Comparison of ENCODE assay signal across 1 cellular context in the genomic region with DNA sequence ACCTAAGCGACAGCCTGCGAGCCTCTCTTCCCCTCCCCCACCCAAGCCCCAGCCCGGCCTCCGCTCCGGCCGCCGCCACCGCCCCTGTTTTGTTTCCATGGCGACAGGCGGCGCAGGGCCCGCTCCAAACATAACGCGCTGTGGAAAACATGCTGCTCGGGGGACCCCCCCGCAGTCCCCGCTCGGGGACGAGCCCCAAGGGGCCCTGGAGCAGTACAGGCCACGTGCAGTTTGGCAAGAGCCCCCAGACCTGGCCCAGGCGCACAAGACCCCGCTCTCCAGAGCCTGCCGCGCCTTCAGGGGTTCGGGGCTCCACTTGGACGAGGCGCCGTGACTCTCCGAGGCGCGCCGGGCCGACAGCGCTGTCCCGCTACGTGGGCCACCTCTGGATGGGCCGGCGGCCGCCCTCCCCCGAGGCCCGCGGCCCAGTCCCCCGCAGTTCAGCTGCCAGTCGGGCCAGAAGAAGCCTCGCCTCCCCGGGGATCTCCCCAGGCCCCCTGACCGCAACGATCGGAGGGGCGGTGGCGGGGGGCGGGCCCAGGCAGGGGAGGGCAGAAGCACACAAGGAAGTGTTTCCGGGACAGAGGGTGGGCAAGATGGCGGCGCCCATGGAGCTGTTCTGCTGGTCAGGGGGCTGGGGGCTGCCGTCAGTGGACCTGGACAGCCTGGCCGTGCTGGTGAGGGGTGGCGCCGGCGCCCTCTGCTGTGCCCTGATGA.
TF ChIP-seq lines count a peak whose summit lies in the region.

A gene with protein sequence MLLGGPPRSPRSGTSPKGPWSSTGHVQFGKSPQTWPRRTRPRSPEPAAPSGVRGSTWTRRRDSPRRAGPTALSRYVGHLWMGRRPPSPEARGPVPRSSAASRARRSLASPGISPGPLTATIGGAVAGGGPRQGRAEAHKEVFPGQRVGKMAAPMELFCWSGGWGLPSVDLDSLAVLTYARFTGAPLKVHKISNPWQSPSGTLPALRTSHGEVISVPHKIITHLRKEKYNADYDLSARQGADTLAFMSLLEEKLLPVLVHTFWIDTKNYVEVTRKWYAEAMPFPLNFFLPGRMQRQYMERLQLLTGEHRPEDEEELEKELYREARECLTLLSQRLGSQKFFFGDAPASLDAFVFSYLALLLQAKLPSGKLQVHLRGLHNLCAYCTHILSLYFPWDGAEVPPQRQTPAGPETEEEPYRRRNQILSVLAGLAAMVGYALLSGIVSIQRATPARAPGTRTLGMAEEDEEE (plus strand): TSS at position 40 of the 717 bp plus-strand sequence. CDS start 110 bp downstream, at position 150.

TF ChIP-seq in HepG2, 621 proteins besides CTCF, POLR2A, EP300 and RAD21 (continued from another document and continues in another):
- TF ChIP-seq, protein P1, sequence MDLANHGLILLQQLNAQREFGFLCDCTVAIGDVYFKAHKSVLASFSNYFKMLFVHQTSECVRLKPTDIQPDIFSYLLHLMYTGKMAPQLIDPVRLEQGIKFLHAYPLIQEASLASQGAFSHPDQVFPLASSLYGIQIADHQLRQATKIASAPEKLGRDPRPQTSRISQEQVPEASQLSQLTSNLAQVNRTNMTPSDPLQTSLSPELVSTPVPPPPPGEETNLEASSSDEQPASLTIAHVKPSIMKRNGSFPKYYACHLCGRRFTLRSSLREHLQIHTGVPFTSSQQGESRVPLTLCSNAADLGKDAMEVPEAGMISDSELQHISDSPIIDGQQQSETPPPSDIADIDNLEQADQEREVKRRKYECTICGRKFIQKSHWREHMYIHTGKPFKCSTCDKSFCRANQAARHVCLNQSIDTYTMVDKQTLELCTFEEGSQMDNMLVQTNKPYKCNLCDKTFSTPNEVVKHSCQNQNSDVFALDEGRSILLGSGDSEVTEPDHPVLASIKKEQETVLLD (CRISPR knock-in tag; IDR thresholded peaks at IDR 0.05; ENCODE audit: low read depth): 0 out of 2 replicates have a peak, but pooled peaks have one; percentile 58
- no peak for TF ChIP-seq MED13 (CRISPR knock-in tag; IDR thresholded peaks at IDR 0.05)
- no peak for TF ChIP-seq ZNF562 (CRISPR knock-in tag; IDR thresholded peaks at IDR 0.05; ENCODE audit: borderline replicate concordance)
- TF ChIP-seq NR1H2 (CRISPR knock-in tag; IDR thresholded peaks at IDR 0.05; ENCODE audit: borderline replicate concordance, low read depth): 0 out of 2 replicates have a peak, but pooled peaks have one; percentile 12
- no peak for TF ChIP-seq FOXA3 (CRISPR knock-in tag; IDR thresholded peaks at IDR 0.05)
- TF ChIP-seq MEF2D (CRISPR knock-in tag; IDR thresholded peaks at IDR 0.05): no peak
- no peak for TF ChIP-seq PITX1 (CRISPR knock-in tag; IDR thresholded peaks at IDR 0.05)
- TF ChIP-seq ZNF570 (CRISPR knock-in tag; IDR thresholded peaks at IDR 0.05; ENCODE audit: borderline replicate concordance): no peak
- TF ChIP-seq ZNF530 (CRISPR knock-in tag; IDR thresholded peaks at IDR 0.05; ENCODE audit: low read depth): no peak
- no peak for TF ChIP-seq ZSCAN21 (CRISPR knock-in tag; IDR thresholded peaks at IDR 0.05; ENCODE audit: borderline replicate concordance)
- peak; percentile 77 for TF ChIP-seq HNRNPK (IDR thresholded peaks at IDR 0.05; ENCODE audit: low read depth, low read length, poor library complexity, severe bottlenecking)
- TF ChIP-seq MEIS1 (CRISPR knock-in tag; IDR thresholded peaks at IDR 0.05; ENCODE audit: borderline replicate concordance): no peak
- no peak for TF ChIP-seq MAFG (CRISPR knock-in tag; IDR thresholded peaks at IDR 0.05)
- TF ChIP-seq, protein P2, sequence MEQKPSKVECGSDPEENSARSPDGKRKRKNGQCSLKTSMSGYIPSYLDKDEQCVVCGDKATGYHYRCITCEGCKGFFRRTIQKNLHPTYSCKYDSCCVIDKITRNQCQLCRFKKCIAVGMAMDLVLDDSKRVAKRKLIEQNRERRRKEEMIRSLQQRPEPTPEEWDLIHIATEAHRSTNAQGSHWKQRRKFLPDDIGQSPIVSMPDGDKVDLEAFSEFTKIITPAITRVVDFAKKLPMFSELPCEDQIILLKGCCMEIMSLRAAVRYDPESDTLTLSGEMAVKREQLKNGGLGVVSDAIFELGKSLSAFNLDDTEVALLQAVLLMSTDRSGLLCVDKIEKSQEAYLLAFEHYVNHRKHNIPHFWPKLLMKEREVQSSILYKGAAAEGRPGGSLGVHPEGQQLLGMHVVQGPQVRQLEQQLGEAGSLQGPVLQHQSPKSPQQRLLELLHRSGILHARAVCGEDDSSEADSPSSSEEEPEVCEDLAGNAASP (CRISPR knock-in tag; IDR thresholded peaks at IDR 0.05; ENCODE audit: borderline replicate concordance): no peak; the same call in 1 of the 2 replicates
- TF ChIP-seq ZNF749 (CRISPR knock-in tag; IDR thresholded peaks at IDR 0.05; ENCODE audit: borderline replicate concordance): no peak
- 0 out of 2 replicates have a peak, but pooled peaks have one; percentile 42 for TF ChIP-seq DNMT1 (CRISPR knock-in tag; IDR thresholded peaks at IDR 0.05)
- no peak for TF ChIP-seq ZNF777 (CRISPR knock-in tag; IDR thresholded peaks at IDR 0.05)
- TF ChIP-seq ZNF383 (CRISPR knock-in tag; IDR thresholded peaks at IDR 0.05; ENCODE audit: borderline replicate concordance): no peak
- TF ChIP-seq, protein P3, sequence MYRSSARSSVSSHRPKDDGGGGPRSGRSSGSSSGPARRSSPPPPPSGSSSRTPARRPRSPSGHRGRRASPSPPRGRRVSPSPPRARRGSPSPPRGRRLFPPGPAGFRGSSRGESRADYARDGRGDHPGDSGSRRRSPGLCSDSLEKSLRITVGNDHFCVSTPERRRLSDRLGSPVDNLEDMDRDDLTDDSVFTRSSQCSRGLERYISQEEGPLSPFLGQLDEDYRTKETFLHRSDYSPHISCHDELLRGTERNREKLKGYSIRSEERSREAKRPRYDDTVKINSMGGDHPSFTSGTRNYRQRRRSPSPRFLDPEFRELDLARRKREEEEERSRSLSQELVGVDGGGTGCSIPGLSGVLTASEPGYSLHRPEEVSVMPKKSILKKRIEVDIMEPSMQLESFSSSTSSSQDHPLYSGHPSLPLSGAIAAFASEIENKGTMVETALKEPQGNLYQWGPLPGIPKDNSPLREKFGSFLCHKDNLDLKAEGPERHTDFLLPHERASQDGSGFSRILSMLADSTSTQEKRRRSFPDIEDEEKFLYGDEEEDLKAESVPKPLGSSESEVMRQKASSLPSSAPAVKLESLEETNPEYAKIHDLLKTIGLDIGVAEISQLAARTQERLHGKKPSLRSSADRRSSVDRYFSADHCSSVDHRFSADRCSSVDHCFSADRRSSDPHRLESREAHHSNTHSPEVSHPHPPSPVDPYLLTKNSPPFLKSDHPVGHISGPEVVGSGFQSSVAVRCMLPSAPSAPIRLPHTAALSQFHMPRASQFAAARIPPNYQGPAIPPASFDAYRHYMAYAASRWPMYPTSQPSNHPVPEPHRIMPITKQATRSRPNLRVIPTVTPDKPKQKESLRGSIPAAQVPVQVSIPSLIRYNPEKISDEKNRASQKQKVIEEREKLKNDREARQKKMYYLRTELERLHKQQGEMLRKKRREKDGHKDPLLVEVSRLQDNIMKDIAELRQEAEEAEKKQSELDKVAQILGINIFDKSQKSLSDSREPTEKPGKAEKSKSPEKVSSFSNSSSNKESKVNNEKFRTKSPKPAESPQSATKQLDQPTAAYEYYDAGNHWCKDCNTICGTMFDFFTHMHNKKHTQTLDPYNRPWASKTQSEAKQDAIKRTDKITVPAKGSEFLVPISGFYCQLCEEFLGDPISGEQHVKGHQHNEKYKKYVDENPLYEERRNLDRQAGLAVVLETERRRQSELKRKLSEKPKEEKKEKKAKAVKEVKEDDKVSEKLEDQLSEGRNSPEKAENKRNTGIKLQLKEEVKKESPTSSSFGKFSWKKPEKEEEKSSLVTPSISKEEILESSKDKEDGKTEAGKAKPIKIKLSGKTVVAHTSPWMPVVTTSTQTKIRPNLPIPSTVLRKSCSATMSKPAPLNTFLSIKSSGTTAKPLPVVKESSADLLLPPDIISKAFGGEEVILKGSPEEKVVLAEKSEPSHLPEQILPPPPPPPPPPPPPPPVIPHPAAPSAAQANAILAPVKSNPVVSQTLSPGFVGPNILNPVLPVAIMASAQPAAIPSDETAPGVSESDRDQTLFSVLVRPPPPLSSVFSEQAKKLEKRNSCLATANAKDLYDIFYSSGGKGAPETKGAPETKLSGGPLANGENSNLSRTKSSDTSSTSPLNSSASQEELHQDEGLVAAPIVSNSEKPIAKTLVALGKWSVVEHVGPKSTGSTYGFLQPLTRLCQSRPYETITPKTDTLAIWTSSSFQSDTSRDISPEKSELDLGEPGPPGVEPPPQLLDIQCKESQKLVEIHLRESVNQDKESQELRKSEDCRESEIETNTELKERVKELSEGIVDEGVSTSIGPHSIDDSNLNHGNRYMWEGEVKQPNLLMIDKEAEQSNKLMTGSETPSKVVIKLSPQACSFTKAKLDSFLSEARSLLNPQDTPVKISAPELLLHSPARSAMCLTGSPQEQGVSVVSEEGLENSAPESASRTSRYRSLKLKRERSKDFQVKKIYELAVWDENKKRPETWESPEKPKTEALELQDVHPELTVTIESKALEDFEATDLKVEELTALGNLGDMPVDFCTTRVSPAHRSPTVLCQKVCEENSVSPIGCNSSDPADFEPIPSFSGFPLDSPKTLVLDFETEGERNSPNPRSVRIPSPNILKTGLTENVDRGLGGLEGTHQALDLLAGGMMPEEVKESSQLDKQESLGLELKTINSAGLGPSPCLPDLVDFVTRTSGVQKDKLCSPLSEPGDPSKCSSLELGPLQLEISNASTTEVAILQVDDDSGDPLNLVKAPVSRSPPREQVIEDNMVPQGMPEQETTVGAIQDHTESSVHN (CRISPR knock-in tag; IDR thresholded peaks at IDR 0.05): no peak
- TF ChIP-seq MTF2 (CRISPR knock-in tag; IDR thresholded peaks at IDR 0.05; ENCODE audit: borderline replicate concordance): no peak
- TF ChIP-seq ZC3H4 (CRISPR knock-in tag; IDR thresholded peaks at IDR 0.05; ENCODE audit: borderline replicate concordance): no peak
- no peak for TF ChIP-seq RARG (CRISPR knock-in tag; IDR thresholded peaks at IDR 0.05; ENCODE audit: low read depth)
- TF ChIP-seq ZNF768 (CRISPR knock-in tag; IDR thresholded peaks at IDR 0.05): no peak
- TF ChIP-seq ZNF343 (CRISPR knock-in tag; IDR thresholded peaks at IDR 0.05): no peak
- TF ChIP-seq, protein P4, sequence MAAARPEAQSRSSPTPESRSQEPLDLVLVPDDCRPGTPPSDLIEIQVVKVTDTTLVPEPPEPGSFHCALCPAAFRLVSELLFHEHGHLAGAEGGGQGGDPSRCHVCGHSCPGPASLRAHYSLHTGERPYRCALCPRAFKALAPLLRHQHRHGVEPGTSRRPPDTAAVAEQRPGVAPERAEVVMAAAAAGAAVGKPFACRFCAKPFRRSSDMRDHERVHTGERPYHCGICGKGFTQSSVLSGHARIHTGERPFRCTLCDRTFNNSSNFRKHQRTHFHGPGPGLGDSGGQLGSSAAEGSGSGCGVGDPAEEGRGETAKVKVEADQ (CRISPR knock-in tag; IDR thresholded peaks at IDR 0.05; ENCODE audit: borderline replicate concordance): no peak
- TF ChIP-seq, protein P5, sequence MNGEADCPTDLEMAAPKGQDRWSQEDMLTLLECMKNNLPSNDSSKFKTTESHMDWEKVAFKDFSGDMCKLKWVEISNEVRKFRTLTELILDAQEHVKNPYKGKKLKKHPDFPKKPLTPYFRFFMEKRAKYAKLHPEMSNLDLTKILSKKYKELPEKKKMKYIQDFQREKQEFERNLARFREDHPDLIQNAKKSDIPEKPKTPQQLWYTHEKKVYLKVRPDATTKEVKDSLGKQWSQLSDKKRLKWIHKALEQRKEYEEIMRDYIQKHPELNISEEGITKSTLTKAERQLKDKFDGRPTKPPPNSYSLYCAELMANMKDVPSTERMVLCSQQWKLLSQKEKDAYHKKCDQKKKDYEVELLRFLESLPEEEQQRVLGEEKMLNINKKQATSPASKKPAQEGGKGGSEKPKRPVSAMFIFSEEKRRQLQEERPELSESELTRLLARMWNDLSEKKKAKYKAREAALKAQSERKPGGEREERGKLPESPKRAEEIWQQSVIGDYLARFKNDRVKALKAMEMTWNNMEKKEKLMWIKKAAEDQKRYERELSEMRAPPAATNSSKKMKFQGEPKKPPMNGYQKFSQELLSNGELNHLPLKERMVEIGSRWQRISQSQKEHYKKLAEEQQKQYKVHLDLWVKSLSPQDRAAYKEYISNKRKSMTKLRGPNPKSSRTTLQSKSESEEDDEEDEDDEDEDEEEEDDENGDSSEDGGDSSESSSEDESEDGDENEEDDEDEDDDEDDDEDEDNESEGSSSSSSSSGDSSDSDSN (CRISPR knock-in tag; IDR thresholded peaks at IDR 0.05): no peak; the same call in 1 of the 2 replicates
- TF ChIP-seq ZNF382 (CRISPR knock-in tag; IDR thresholded peaks at IDR 0.05; ENCODE audit: borderline replicate concordance): no peak
- TF ChIP-seq PAF1 (CRISPR knock-in tag; IDR thresholded peaks at IDR 0.05): no peak
- TF ChIP-seq KAT2B (IDR thresholded peaks at IDR 0.05; ENCODE audit: borderline replicate concordance, low read depth, low read length): no peak
- no peak for TF ChIP-seq ZNF660 (CRISPR knock-in tag; IDR thresholded peaks at IDR 0.05; ENCODE audit: borderline replicate concordance, low read depth)
- no peak for TF ChIP-seq ZNF44 (CRISPR knock-in tag; IDR thresholded peaks at IDR 0.05)
- TF ChIP-seq, protein P6, sequence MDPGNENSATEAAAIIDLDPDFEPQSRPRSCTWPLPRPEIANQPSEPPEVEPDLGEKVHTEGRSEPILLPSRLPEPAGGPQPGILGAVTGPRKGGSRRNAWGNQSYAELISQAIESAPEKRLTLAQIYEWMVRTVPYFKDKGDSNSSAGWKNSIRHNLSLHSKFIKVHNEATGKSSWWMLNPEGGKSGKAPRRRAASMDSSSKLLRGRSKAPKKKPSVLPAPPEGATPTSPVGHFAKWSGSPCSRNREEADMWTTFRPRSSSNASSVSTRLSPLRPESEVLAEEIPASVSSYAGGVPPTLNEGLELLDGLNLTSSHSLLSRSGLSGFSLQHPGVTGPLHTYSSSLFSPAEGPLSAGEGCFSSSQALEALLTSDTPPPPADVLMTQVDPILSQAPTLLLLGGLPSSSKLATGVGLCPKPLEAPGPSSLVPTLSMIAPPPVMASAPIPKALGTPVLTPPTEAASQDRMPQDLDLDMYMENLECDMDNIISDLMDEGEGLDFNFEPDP (CRISPR knock-in tag; conservative IDR thresholded peaks at IDR 0.05): no peak
- TF ChIP-seq ATM (IDR thresholded peaks at IDR 0.05; ENCODE audit: borderline replicate concordance): no peak
- TF ChIP-seq CCAR2 (optimal IDR thresholded peaks at IDR 0.05; ENCODE audit: low read depth, low read length): no peak
- TF ChIP-seq KDM2A (CRISPR knock-in tag; IDR thresholded peaks at IDR 0.05; ENCODE audit: borderline replicate concordance, low read depth): 0 out of 2 replicates have a peak, but pooled peaks have one; percentile 32
